19 cellular contexts compared by ENCODE assay signal in genomic region chr11:71200172-71200716, GRCh38. TPM values are rescaled to one million over a fixed set of nuclear protein-coding genes. Genes with fewer than 3 reads are reported as not detected.
"Had no signal": no experiment of that assay in that cellular context is flagged by ENCODE, and none has a peak within 500 bp of the region (broad histone marks: within the 10 kb centered on the region; RNA-seq: fewer than 3 reads in every experiment).

No MANE protein-coding gene starts in this region.

- H3K36me3 Mint-ChIP-seq: activated naive CD4-positive, alpha-beta T cell treated with anti-CD3 and anti-CD28 coated beads, Interleukin-2, amount 50 U/mL, for 24 hours; memory B cell; naive thymus-derived CD4-positive, alpha-beta T cell had no signal

- ATAC-seq: mucosa of descending colon; naive thymus-derived CD4-positive, alpha-beta T cell; sciatic nerve had no signal

- H3K36me3 ChIP-seq: esophagus squamous epithelium, ovary, thyroid gland had no signal

- H3K4me3 ChIP-seq: esophagus squamous epithelium, mucosa of descending colon, ovary, thyroid gland had no signal

- H3K4me3 Mint-ChIP-seq: activated naive CD4-positive, alpha-beta T cell treated with anti-CD3 and anti-CD28 coated beads, Interleukin-2, amount 50 U/mL, for 24 hours; memory B cell; naive thymus-derived CD4-positive, alpha-beta T cell had no signal

- FAIRE-seq: astrocyte, endothelial cell of umbilical vein had no signal

- H3K27ac Mint-ChIP-seq: activated naive CD4-positive, alpha-beta T cell treated with anti-CD3 and anti-CD28 coated beads, Interleukin-2, amount 50 U/mL, for 24 hours; memory B cell; naive thymus-derived CD4-positive, alpha-beta T cell had no signal

- H3K27ac ChIP-seq: esophagus squamous epithelium, ovary, thyroid gland, VCaP had no signal

- H3K27me3 Mint-ChIP-seq: activated naive CD4-positive, alpha-beta T cell treated with anti-CD3 and anti-CD28 coated beads, Interleukin-2, amount 50 U/mL, for 24 hours had no signal

- H3K27me3 ChIP-seq: ovary, thyroid gland had no signal

- DNase-seq: activated CD4-positive, alpha-beta T cell treated with anti-CD3 and anti-CD28 coated beads for 1 hour; activated CD8-positive, alpha-beta memory T cell treated with anti-CD3 and anti-CD28 coated beads for 24 hours; activated CD8-positive, alpha-beta memory T cell treated with anti-CD3 and anti-CD28 coated beads, Interleukin-2, amount 50 U/mL, for 48 hours; activated effector memory CD4-positive, alpha-beta T cell treated with Interleukin-2 at 50 U/mL for 16 hours; activated T-cell treated with anti-CD3 and anti-CD28 coated beads, Interleukin-2, amount 50 U/mL, for 48 hours; effector CD8-positive, alpha-beta T cell; esophagus squamous epithelium; mucosa of descending colon; naive thymus-derived CD4-positive, alpha-beta T cell; ovary; stimulated activated naive CD4-positive, alpha-beta T cell; T-helper 2 cell; thyroid gland had no signal

- H3K9me3 Mint-ChIP-seq: activated naive CD4-positive, alpha-beta T cell treated with anti-CD3 and anti-CD28 coated beads, Interleukin-2, amount 50 U/mL, for 24 hours; memory B cell had no signal

- H3K9me3 ChIP-seq: esophagus squamous epithelium, mucosa of descending colon, ovary, thyroid gland had no signal

- H3K4me1 Mint-ChIP-seq: activated naive CD4-positive, alpha-beta T cell treated with anti-CD3 and anti-CD28 coated beads, Interleukin-2, amount 50 U/mL, for 24 hours; naive thymus-derived CD4-positive, alpha-beta T cell had no signal

RNA-seq across cellular contexts. Expression of gene SHANK2, which starts 52.1 kb away (rescaled TPM):
- total RNA-seq: endothelial cell of umbilical vein had no signal
- polyA plus RNA-seq: endothelial cell of umbilical vein; naive thymus-derived CD4-positive, alpha-beta T cell had no signal
